ENCODE assay signal across 4 cellular contexts in the genomic region with DNA sequence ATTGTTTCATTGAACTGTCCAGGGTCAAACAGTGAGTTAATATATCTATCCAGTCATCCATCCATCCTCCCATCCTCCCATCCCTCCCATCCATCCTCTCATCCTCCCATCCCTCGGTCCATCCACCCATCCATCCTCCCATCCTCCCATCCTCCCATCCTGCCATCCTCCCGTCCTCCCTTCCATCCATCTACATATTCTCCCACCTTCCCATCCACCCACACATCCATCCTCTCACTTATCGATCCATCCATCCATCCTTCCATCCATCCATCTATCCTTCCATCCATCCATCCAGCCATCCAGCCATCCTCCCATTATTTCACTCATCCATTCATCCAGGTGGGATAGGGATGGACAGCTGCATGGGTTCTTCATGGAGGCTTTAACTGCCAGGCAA. TPM values are rescaled to one million over a fixed set of nuclear protein-coding genes. Genes with fewer than 3 reads are reported as not detected.
"Had no signal": no experiment of that assay in that cellular context is flagged by ENCODE, and none has a peak within 500 bp of the region (broad histone marks: within the 10 kb centered on the region; RNA-seq: fewer than 3 reads in every experiment).

No MANE protein-coding gene starts in this region.

- DNase-seq: GDM1, GF-D8 had no signal

- H3K4me3 ChIP-seq: GM12878 had no signal

RNA-seq across cellular contexts. Expression of gene PSAPL1, which starts 35.4 kb away (rescaled TPM):
- total RNA-seq: G401, GM12878 had no signal
